In the genomic region with DNA sequence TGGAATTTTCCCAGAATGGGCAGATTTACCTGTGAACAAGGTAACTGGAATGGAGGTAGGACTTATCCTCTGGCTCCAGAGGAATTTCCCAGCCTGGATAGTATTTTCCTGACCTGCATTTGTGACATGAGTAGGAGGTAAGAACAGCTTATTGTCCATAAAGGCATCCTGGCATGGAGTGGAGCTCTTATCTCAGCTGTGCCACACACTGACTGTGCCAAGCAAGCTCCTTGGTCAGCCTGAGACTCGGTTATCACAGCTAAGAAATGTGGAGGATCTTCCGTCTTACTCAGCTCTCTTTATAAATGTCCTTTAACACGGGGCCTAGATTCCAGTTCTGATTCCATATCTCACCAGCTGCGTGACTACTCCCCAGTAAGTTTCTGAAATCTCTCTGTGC, we compare ENCODE assay signal across 19 cellular contexts.
"Had no signal": no experiment of that assay in that cellular context is flagged by ENCODE, and none has a peak within 500 bp of the region (broad histone marks: within the 10 kb centered on the region; RNA-seq: fewer than 3 reads in every experiment).

No MANE protein-coding gene starts in this region.

- H3K36me3 ChIP-seq: esophagus muscularis mucosa, gastrocnemius medialis, right lobe of liver, stomach, suprapubic skin, transverse colon, uterus had no signal

- DNase-seq: activated CD4-positive, alpha-beta T cell treated with anti-CD3 and anti-CD28 coated beads for 1 hour; activated gamma-delta T cell treated with Interleukin-2 at 50 U/mL for 16 hours; activated T-cell treated with anti-CD3 and anti-CD28 coated beads, Interleukin-2, amount 50 U/mL, for 1 hour; anterior cingulate cortex; body of pancreas; caudate nucleus; gastrocnemius medialis; islet precursor cell; naive thymus-derived CD8-positive, alpha-beta T cell; psoas muscle; right lobe of liver; small intestine; stimulated activated CD4-positive, alpha-beta T cell treated with anti-CD3 and anti-CD28 coated beads, Interleukin-2, amount 100 ng/mL, for 24 hours; stomach; transverse colon; uterus had no signal

- H3K9me3 ChIP-seq: body of pancreas, esophagus muscularis mucosa, gastrocnemius medialis, psoas muscle, right lobe of liver, suprapubic skin, transverse colon, uterus had no signal

- H3K4me1 ChIP-seq: uterus had no signal

- H3K27ac ChIP-seq: body of pancreas, esophagus muscularis mucosa, gastrocnemius medialis, psoas muscle, right lobe of liver, stomach, suprapubic skin, transverse colon, uterus had no signal

- H3K27me3 ChIP-seq: body of pancreas, esophagus muscularis mucosa, gastrocnemius medialis, right lobe of liver, stomach, suprapubic skin, transverse colon, uterus had no signal

- ATAC-seq: body of pancreas; naive thymus-derived CD8-positive, alpha-beta T cell; psoas muscle; right lobe of liver; stimulated activated memory B cell treated with anti-CD40 and anti-IgM and Interleukin-4, amounts not matched to agents 10 μg/mL and 1 μg/mL and 100 μg/mL, for 72 hours had no signal

- H3K4me3 ChIP-seq: body of pancreas, esophagus muscularis mucosa, gastrocnemius medialis, psoas muscle, right lobe of liver, stomach, suprapubic skin, transverse colon, uterus had no signal
